15 cellular contexts compared by ENCODE assay signal in genomic region chr3:142152349-142152748, GRCh38. TPM values are rescaled to one million over a fixed set of nuclear protein-coding genes. Genes with fewer than 3 reads are reported as not detected.
DNase-seq lines count a peak whose midpoint lies in the region; ATAC-seq, FAIRE-seq and TF ChIP-seq lines count a peak whose summit lies in the region.
"Had no signal": no experiment of that assay in that cellular context is flagged by ENCODE, and none has a peak within 500 bp of the region (broad histone marks: within the 10 kb centered on the region; RNA-seq: fewer than 3 reads in every experiment).

No MANE protein-coding gene starts in this region.

- ATAC-seq in SK-N-SH treated with all-trans-retinoic acid at 6 μM for 48 hours: no peak
- ATAC-seq: left ventricle myocardium superior had no signal

- TF ChIP-seq CTCF in SK-N-SH (IDR thresholded peaks at IDR 0.05) (peak; percentile 16; the same call in 1 of the 2 replicates), LNCaP clone FGC (IDR thresholded peaks at IDR 0.05; ENCODE audit: control insufficient read depth, extremely low read depth, insufficient read depth) (peak; percentile 15; the same call in 1 of the 2 replicates), chondrocyte (IDR thresholded peaks at IDR 0.05) (peak; percentile 45), neural crest cell (conservative IDR thresholded peaks at IDR 0.05) (peak; percentile 41)

- H3K27me3 Mint-ChIP-seq in chondrocyte (ENCODE audit: low read depth): no peaks in the 10 kb centered on the region
- peaks cover 34% of the 10 kb centered on the region for H3K27me3 Mint-ChIP-seq in neural crest cell (ENCODE audit: low read depth)
- H3K27me3 Mint-ChIP-seq: activated B cell treated with CpG ODN at 0.5 μM for 24 hours; stimulated activated naive CD8-positive, alpha-beta T cell treated with anti-CD3 and anti-CD28 coated beads, Interleukin-15, Interleukin-2, amounts not matched to agents 100 ng/mL and 50 ng/mL, for 24 hours had no signal

- no peak for TF ChIP-seq RAD21 in SK-N-SH (IDR thresholded peaks at IDR 0.05; ENCODE audit: low read length)

- H3K27me3 ChIP-seq in SK-N-SH (ENCODE audit: insufficient read depth): no peaks in the 10 kb centered on the region
- H3K27me3 ChIP-seq: ovary had no signal

- H3K4me2 ChIP-seq in SK-N-SH: no peak overlapping the region

- WGBS in SK-N-SH (ENCODE audit: low lambda C conversion rate): 27% methylated on average over 3 of the region's 3 CpGs

- no peaks in the 10 kb centered on the region for H3K9me2 ChIP-seq in SK-N-SH

- no peaks in the 10 kb centered on the region for H3F3A ChIP-seq in SK-N-SH (replicated peaks; ENCODE audit: insufficient read depth)

- no peak for TF ChIP-seq POLR2A in GM12891 (IDR thresholded peaks at IDR 0.05; ENCODE audit: low read depth, low read length)

- FAIRE-seq in GM12891 (lab: Jason Lieb, UNC): no peak
- FAIRE-seq: RCC 7860 had no signal

- H3K9ac ChIP-seq in SK-N-SH: no peak overlapping the region

- POLR2A ChIA-PET in SK-N-SH (lab: Yijun Ruan, JAX): no interaction called here

- no peaks in the 10 kb centered on the region for H4K20me1 ChIP-seq in SK-N-SH (ENCODE audit: insufficient read depth)

- H3K27ac Mint-ChIP-seq in chondrocyte (ENCODE audit: unreplicated experiment) (no peak overlapping the region), neural crest cell (ENCODE audit: unreplicated experiment) (no peak overlapping the region)
- H3K27ac Mint-ChIP-seq: activated B cell treated with CpG ODN at 0.5 μM for 24 hours; stimulated activated naive CD8-positive, alpha-beta T cell treated with anti-CD3 and anti-CD28 coated beads, Interleukin-15, Interleukin-2, amounts not matched to agents 100 ng/mL and 50 ng/mL, for 24 hours had no signal

- H3K36me3 Mint-ChIP-seq in chondrocyte (ENCODE audit: low read depth): peaks cover 2% of the 10 kb centered on the region
- H3K36me3 Mint-ChIP-seq in neural crest cell (ENCODE audit: low read depth): no peaks in the 10 kb centered on the region

- CTCF ChIA-PET in SK-N-SH (lab: Yijun Ruan, JAX): interaction anchor here (0.6 to 1.5 kb wide), 2 partner anchors 27 to 565 kb away, joined by 3 to 4 read pairs; no protein-coding TSS in a partner anchor

- peaks cover 0 to 9% of the 10 kb centered on the region in 2 experiments; a peak in 3 of 4 replicates for H3K4me1 ChIP-seq in SK-N-SH (ENCODE audit: control insufficient read depth in 1 of 2, insufficient read depth in 2 of 2, low read depth in 1 of 2, low read length in 1 of 2)

- H3K4me3 Mint-ChIP-seq in chondrocyte (ENCODE audit: unreplicated experiment): no peak overlapping the region
- peak overlapping the region; percentile 44 for H3K4me3 Mint-ChIP-seq in neural crest cell
- H3K4me3 Mint-ChIP-seq: activated B cell treated with CpG ODN at 0.5 μM for 24 hours; activated T-helper 1 cell treated with anti-CD3 and anti-CD28 coated beads, Interleukin-12 subunit alpha, Interleukin-12 subunit beta, Interleukin-2, Interleukin-4 antibody, amounts not matched to agents 30 ng/mL and 10 ng/mL and 1 ng/mL, durations not matched to agents 14 hours and 24 hours and 36 hours; stimulated activated naive CD8-positive, alpha-beta T cell treated with anti-CD3 and anti-CD28 coated beads, Interleukin-15, Interleukin-2, amounts not matched to agents 100 ng/mL and 50 ng/mL, for 24 hours had no signal

- no peak overlapping the region for H3K27ac ChIP-seq in SK-N-SH (ENCODE audit: low read depth in 2 of 2, low read length in 1 of 2)
- H3K27ac ChIP-seq: ovary had no signal

- TF ChIP-seq EP300 in SK-N-SH (IDR thresholded peaks at IDR 0.05; ENCODE audit: borderline replicate concordance in 1 of 2, low read depth in 1 of 2, low read length in 1 of 2): no peak

- no peaks in the 10 kb centered on the region for H3K36me3 ChIP-seq in SK-N-SH (replicated peaks in 1 of 2; ENCODE audit: control insufficient read depth in 1 of 2, insufficient read depth in 2 of 2, low read length in 1 of 2)
- H3K36me3 ChIP-seq: ovary had no signal

- no peaks in the 10 kb centered on the region for H3K9me3 Mint-ChIP-seq in chondrocyte (ENCODE audit: low read depth)
- no peaks in the 10 kb centered on the region for H3K9me3 Mint-ChIP-seq in neural crest cell
- H3K9me3 Mint-ChIP-seq: activated B cell treated with CpG ODN at 0.5 μM for 24 hours; activated T-helper 1 cell treated with anti-CD3 and anti-CD28 coated beads, Interleukin-12 subunit alpha, Interleukin-12 subunit beta, Interleukin-2, Interleukin-4 antibody, amounts not matched to agents 30 ng/mL and 10 ng/mL and 1 ng/mL, durations not matched to agents 14 hours and 24 hours and 36 hours; stimulated activated naive CD8-positive, alpha-beta T cell treated with anti-CD3 and anti-CD28 coated beads, Interleukin-15, Interleukin-2, amounts not matched to agents 100 ng/mL and 50 ng/mL, for 24 hours had no signal

- H3K4me1 Mint-ChIP-seq in chondrocyte (ENCODE audit: low read depth) (peaks cover 18% of the 10 kb centered on the region), neural crest cell (peaks cover 15% of the 10 kb centered on the region)

- H3K79me2 ChIP-seq in SK-N-SH (ENCODE audit: insufficient read depth): peaks cover 12% of the 10 kb centered on the region

- H2AFZ ChIP-seq in SK-N-SH (ENCODE audit: low read depth): no peak overlapping the region

- DNase-seq in SK-N-SH (peak; percentile 20), LNCaP clone FGC (ENCODE audit: low read depth) (no peak), chondrocyte (ENCODE audit: low spot score) (no peak), neural crest cell (ENCODE audit: low read depth, low spot score) (no peak), GM12891 (ENCODE audit: insufficient read length, low spot score) (no peak), NCI-H524 treated with DMSO at 0.1 percent for 48 hours (lab: John Stamatoyannopoulos, UW) (no peak), C1 segment of cervical spinal cord (lab: John Stamatoyannopoulos, UW) (no peak)
- DNase-seq: activated B cell treated with CpG ODN at 0.5 μM for 24 hours, left ventricle myocardium superior, NCI-H1105, ovary had no signal

- H3K4me3 ChIP-seq in SK-N-SH (ENCODE audit: low read depth in 2 of 2, low read length in 1 of 2) (no peak overlapping the region), LNCaP clone FGC (ENCODE audit: low read depth, low read length) (no peak overlapping the region)
- H3K4me3 ChIP-seq: ovary had no signal

- no peaks in the 10 kb centered on the region for H3K9me3 ChIP-seq in SK-N-SH
- H3K9me3 ChIP-seq: ovary had no signal

TF ChIP-seq in SK-N-SH, 30 proteins besides CTCF, POLR2A, EP300 and RAD21 (continues in another document):
- TF ChIP-seq FOXM1 (IDR thresholded peaks at IDR 0.05; ENCODE audit: low read depth) (no peak), MAX (IDR thresholded peaks at IDR 0.05; ENCODE audit: low read depth) (no peak), RXRA (IDR thresholded peaks at IDR 0.05; ENCODE audit: borderline replicate concordance, low read depth) (no peak), YY1 (IDR thresholded peaks at IDR 0.05; ENCODE audit: low read depth) (no peak), EZH2phosphoT487 (IDR thresholded peaks at IDR 0.05; ENCODE audit: borderline replicate concordance, low read depth) (no peak), JUND (IDR thresholded peaks at IDR 0.05) (no peak), NFIC (IDR thresholded peaks at IDR 0.05; ENCODE audit: borderline replicate concordance) (no peak), POLR2AphosphoS5 (IDR thresholded peaks at IDR 0.05; ENCODE audit: low read depth, low read length) (no peak)

TF ChIP-seq in SK-N-SH treated with all-trans-retinoic acid at 6 μM for 48 hours, 23 proteins besides CTCF, POLR2A, EP300 and RAD21:
- TF ChIP-seq CREB5 (CRISPR knock-in tag; IDR thresholded peaks at IDR 0.05; ENCODE audit: low read depth) (no peak), GLIS3 (CRISPR knock-in tag; IDR thresholded peaks at IDR 0.05) (no peak)
TF ChIP-seq in SK-N-SH treated with all-trans-retinoic acid at 6 μM for 48 hours: peak in this region for 0.

TF ChIP-seq in GM12891, 5 proteins besides CTCF, POLR2A, EP300 and RAD21:
- TF ChIP-seq TAF1 (IDR thresholded peaks at IDR 0.05; ENCODE audit: low read depth, low read length): no peak
- TF ChIP-seq PAX5 (IDR thresholded peaks at IDR 0.05; ENCODE audit: insufficient read depth, low read length, severe bottlenecking): no peak
- TF ChIP-seq POU2F2 (IDR thresholded peaks at IDR 0.05; ENCODE audit: low read depth, low read length): no peak
- no peak for TF ChIP-seq POLR2AphosphoS5 (IDR thresholded peaks at IDR 0.05; ENCODE audit: low read depth, low read length)
TF ChIP-seq in GM12891: peak in this region for 0.

RNA-seq across cellular contexts. Expression of gene TFDP2, which starts 3.0 kb away (rescaled TPM):
- polyA plus RNA-seq in SK-N-SH (2012; rRNA removed): 8.6 and 11.0 TPM in 2 replicates
- 12.9 and 34.1 TPM in 2 replicates for polyA plus RNA-seq in SK-N-SH (2012; cell fraction: cytosol; rRNA removed)
- 10.5 and 15.8 TPM in 2 replicates for polyA plus RNA-seq in SK-N-SH (2012; cell fraction: nucleus; rRNA removed)
- 24.8 to 50.3 TPM (median 36.5 TPM) in 3 replicates for total RNA-seq in chondrocyte
- total RNA-seq in neural crest cell: 64.5 and 75.4 TPM in 2 replicates
- polyA plus RNA-seq in GM12891 (2012; ENCODE audit: low read depth, missing spikeins): 30.6 TPM
